11 cellular contexts compared by ENCODE assay signal in the genomic region with DNA sequence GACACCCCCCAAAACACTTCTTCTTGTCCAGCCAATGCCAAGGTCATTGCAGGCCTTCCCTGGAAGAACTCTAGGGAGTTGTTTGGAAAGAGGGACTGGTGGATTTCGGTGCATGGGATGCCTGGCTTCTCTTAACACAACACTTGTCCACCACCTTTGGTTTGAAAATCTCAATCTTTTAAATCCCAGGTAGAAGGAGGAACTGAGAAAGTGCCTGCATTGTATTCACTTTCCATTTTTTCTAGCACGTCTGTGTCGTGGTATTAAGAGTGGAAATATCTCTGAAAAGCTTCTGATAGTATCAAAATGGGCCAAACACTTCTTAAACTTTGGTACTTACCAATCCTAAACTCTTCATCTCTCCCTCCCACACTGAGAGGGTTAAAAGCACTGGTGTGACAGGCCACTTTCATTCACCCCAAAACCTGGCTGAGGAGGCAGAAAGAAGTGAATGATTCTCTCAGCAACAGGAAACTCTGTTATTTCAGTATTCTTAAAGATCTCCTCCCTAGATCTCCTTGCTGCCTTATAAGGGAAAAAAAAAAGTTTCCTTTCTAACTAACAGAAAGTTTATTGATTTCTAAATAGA. TPM values are rescaled to one million over a fixed set of nuclear protein-coding genes. Genes with fewer than 3 reads are reported as not detected.
DNase-seq lines count a peak whose midpoint lies in the region; ATAC-seq and TF ChIP-seq lines count a peak whose summit lies in the region.
"Had no signal": no experiment of that assay in that cellular context is flagged by ENCODE, and none has a peak within 500 bp of the region (broad histone marks: within the 10 kb centered on the region; RNA-seq: fewer than 3 reads in every experiment).

No MANE protein-coding gene starts in this region.

- H3K4me1 Mint-ChIP-seq in GM23338 (peaks cover 58% of the 10 kb centered on the region), T-cell (peaks cover 26 to 43% (median 28%) of the 10 kb centered on the region in 3 donors)

- no peak overlapping the region for H2AFZ ChIP-seq in GM23338
- H2AFZ ChIP-seq in parathyroid adenoma, result no peak overlapping the region

- H3K27me3 ChIP-seq in GM23338 (ENCODE audit: insufficient read depth) (peaks cover 54% of the 10 kb centered on the region), parathyroid adenoma (ENCODE audit: control insufficient read depth, insufficient read depth, low read length) (no peaks in the 10 kb centered on the region)

- CTCF ChIA-PET in T-cell (lab: Charles Lee), result interaction anchor here in 1 of 2 donors (0.7 kb wide), 1 partner anchor 226 kb away, joined by 4 read pairs; no protein-coding TSS in a partner anchor

- H3K9me3 ChIP-seq in parathyroid adenoma (ENCODE audit: control insufficient read depth, low read length), result no peaks in the 10 kb centered on the region

- H3K4me3 ChIP-seq in GM23338 (peak overlapping the region; percentile 85; the same call in 1 of the 2 replicates), parathyroid adenoma (ENCODE audit: low read depth, low read length) (no peak overlapping the region)

- peak; percentile 25 for ATAC-seq in GM18498 (IDR thresholded peaks at IDR 0.05; ENCODE audit: unreplicated experiment)
- ATAC-seq in GM23338, result no peak
- ATAC-seq in T-cell (replicated peaks in 1 of 4), result no peak

- no peaks in the 10 kb centered on the region for H3K79me2 ChIP-seq in GM23338 (replicated peaks; ENCODE audit: insufficient read depth)
- H3K79me2 ChIP-seq in parathyroid adenoma, result no peaks in the 10 kb centered on the region

- H3K36me3 ChIP-seq in GM23338 (ENCODE audit: insufficient read depth) (no peaks in the 10 kb centered on the region), parathyroid adenoma (ENCODE audit: control insufficient read depth, insufficient read depth, low read length) (no peaks in the 10 kb centered on the region)

- no peak for TF ChIP-seq CTCF in GM23338 (conservative IDR thresholded peaks at IDR 0.05; ENCODE audit: low read depth in 2 of 2)
- no peak for TF ChIP-seq CTCF in parathyroid adenoma (IDR thresholded peaks at IDR 0.05)

- H4K20me1 ChIP-seq in GM23338 (replicated peaks; ENCODE audit: insufficient read depth), result no peaks in the 10 kb centered on the region

- H3F3A ChIP-seq in GM23338 (replicated peaks; ENCODE audit: low read depth), result peaks cover 12% of the 10 kb centered on the region

- H3K27me3 Mint-ChIP-seq in GM23338 (ENCODE audit: insufficient read depth, low read depth, poor library complexity) (peaks cover 42% of the 10 kb centered on the region), T-cell (peaks cover 44 to 50% of the 10 kb centered on the region in 2 donors)

- DNase-seq in GM23338 (ENCODE audit: low spot score) (no peak), astrocyte of the hippocampus (ENCODE audit: low read depth, low spot score) (peak; percentile 23), LoVo (ENCODE audit: low spot score) (no peak), NCI-H524 (lab: John Stamatoyannopoulos, UW) (no peak), T-cell (no peak), NCI-H2081 (lab: John Stamatoyannopoulos, UW) (no peak)
- DNase-seq: activated T-cell treated with anti-CD3 and anti-CD28 coated beads for 4 hours, DND-41, foreskin fibroblast had no signal

- H3K4me3 Mint-ChIP-seq in GM23338, result peak overlapping the region; percentile 95
- peak overlapping the region in 1 of 3 donors; percentile 84 for H3K4me3 Mint-ChIP-seq in T-cell

- H3K27ac ChIP-seq in GM23338 (ENCODE audit: low read depth) (no peak overlapping the region), parathyroid adenoma (peak overlapping the region; percentile 42)

- POLR2A ChIA-PET in T-cell (lab: Charles Lee), result no interaction called here

- peaks cover 4% of the 10 kb centered on the region; the same call in 1 of the 3 replicates for H3K9me3 Mint-ChIP-seq in GM23338
- no peaks in the 10 kb centered on the region for H3K9me3 Mint-ChIP-seq in T-cell

- H3K9me2 ChIP-seq in GM23338 (ENCODE audit: insufficient read depth), result no peaks in the 10 kb centered on the region

- no peak overlapping the region for H3K27ac Mint-ChIP-seq in GM23338
- no peak overlapping the region for H3K27ac Mint-ChIP-seq in T-cell

- peaks cover 2% of the 10 kb centered on the region; the same call in 1 of the 3 replicates for H3K36me3 Mint-ChIP-seq in GM23338 (ENCODE audit: low read depth)
- no peaks in the 10 kb centered on the region for H3K36me3 Mint-ChIP-seq in T-cell

- no peak overlapping the region for H3K9ac ChIP-seq in parathyroid adenoma

- H3K4me2 ChIP-seq in GM23338, result peak overlapping the region; percentile 89
- H3K4me2 ChIP-seq in parathyroid adenoma (ENCODE audit: low read length), result no peak overlapping the region

- H3K4me1 ChIP-seq in GM23338 (ENCODE audit: insufficient read depth) (peaks cover 48% of the 10 kb centered on the region), parathyroid adenoma (no peaks in the 10 kb centered on the region)

TF ChIP-seq in GM23338, 12 proteins besides CTCF, POLR2A, EP300 and RAD21:
- TF ChIP-seq, protein P1, sequence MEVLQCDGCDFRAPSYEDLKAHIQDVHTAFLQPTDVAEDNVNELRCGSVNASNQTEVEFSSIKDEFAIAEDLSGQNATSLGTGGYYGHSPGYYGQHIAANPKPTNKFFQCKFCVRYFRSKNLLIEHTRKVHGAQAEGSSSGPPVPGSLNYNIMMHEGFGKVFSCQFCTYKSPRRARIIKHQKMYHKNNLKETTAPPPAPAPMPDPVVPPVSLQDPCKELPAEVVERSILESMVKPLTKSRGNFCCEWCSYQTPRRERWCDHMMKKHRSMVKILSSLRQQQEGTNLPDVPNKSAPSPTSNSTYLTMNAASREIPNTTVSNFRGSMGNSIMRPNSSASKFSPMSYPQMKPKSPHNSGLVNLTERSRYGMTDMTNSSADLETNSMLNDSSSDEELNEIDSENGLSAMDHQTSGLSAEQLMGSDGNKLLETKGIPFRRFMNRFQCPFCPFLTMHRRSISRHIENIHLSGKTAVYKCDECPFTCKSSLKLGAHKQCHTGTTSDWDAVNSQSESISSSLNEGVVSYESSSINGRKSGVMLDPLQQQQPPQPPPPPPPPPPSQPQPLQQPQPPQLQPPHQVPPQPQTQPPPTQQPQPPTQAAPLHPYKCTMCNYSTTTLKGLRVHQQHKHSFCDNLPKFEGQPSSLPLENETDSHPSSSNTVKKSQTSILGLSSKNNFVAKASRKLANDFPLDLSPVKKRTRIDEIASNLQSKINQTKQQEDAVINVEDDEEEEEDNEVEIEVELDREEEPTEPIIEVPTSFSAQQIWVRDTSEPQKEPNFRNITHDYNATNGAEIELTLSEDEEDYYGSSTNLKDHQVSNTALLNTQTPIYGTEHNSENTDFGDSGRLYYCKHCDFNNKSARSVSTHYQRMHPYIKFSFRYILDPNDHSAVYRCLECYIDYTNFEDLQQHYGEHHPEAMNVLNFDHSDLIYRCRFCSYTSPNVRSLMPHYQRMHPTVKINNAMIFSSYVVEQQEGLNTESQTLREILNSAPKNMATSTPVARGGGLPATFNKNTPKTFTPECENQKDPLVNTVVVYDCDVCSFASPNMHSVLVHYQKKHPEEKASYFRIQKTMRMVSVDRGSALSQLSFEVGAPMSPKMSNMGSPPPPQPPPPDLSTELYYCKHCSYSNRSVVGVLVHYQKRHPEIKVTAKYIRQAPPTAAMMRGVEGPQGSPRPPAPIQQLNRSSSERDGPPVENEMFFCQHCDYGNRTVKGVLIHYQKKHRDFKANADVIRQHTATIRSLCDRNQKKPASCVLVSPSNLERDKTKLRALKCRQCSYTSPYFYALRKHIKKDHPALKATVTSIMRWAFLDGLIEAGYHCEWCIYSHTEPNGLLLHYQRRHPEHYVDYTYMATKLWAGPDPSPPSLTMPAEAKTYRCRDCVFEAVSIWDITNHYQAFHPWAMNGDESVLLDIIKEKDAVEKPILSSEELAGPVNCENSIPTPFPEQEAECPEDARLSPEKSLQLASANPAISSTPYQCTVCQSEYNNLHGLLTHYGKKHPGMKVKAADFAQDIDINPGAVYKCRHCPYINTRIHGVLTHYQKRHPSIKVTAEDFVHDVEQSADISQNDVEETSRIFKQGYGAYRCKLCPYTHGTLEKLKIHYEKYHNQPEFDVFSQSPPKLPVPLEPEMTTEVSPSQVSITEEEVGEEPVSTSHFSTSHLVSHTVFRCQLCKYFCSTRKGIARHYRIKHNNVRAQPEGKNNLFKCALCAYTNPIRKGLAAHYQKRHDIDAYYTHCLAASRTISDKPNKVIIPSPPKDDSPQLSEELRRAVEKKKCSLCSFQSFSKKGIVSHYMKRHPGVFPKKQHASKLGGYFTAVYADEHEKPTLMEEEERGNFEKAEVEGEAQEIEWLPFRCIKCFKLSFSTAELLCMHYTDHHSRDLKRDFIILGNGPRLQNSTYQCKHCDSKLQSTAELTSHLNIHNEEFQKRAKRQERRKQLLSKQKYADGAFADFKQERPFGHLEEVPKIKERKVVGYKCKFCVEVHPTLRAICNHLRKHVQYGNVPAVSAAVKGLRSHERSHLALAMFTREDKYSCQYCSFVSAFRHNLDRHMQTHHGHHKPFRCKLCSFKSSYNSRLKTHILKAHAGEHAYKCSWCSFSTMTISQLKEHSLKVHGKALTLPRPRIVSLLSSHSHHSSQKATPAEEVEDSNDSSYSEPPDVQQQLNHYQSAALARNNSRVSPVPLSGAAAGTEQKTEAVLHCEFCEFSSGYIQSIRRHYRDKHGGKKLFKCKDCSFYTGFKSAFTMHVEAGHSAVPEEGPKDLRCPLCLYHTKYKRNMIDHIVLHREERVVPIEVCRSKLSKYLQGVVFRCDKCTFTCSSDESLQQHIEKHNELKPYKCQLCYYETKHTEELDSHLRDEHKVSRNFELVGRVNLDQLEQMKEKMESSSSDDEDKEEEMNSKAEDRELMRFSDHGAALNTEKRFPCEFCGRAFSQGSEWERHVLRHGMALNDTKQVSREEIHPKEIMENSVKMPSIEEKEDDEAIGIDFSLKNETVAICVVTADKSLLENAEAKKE (CRISPR knock-in tag; IDR thresholded peaks at IDR 0.05), result no peak
- TF ChIP-seq JUNB (IDR thresholded peaks at IDR 0.05; ENCODE audit: unreplicated experiment), result no peak
- TF ChIP-seq EZH2 (IDR thresholded peaks at IDR 0.05; ENCODE audit: low read depth, unreplicated experiment), result no peak
- no peak for TF ChIP-seq STAT1 (IDR thresholded peaks at IDR 0.05; ENCODE audit: unreplicated experiment)
- no peak for TF ChIP-seq CREB1 (CRISPR knock-in tag; IDR thresholded peaks at IDR 0.05; ENCODE audit: low read depth)
- TF ChIP-seq NANOG (IDR thresholded peaks at IDR 0.05; ENCODE audit: borderline replicate concordance), result no peak
- no peak for TF ChIP-seq POLR2AphosphoS5 (IDR thresholded peaks at IDR 0.05; ENCODE audit: low read depth)

RNA-seq across cellular contexts. Expression of a gene that starts 3.8 kb away (rescaled TPM):
- total RNA-seq in GM23338 (2014; rRNA removed; shearing (Covaris generic)), result 2.6 and 4.7 TPM in 2 replicates
- 2.4 and 3.9 TPM in 2 replicates for polyA plus RNA-seq in GM23338 (2016; fragmentation: Nextera tagmentation; extraction: Ambion mirVana)
- under 1 TPM in 4 of 5 donors, not detected in 1; 0.15 to 0.89 (median 0.39) TPM for total RNA-seq in T-cell
